In the genomic region with DNA sequence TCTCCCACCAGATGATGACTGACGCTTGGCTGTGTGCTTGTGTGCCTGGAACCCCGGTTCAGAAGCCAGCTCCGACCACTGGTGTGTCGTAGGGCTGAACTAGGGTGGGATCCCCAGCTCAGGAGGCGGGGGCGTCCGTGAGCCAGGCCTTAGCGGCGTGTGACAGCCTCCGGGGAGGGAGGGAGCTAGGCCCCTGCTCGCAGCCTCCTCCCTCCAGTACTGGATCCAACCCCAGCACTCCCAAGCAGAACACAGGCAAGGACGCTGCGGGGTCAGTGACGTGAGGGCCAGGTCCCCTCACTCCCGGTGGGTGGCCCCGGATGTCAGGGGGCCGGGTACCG, we compare ENCODE assay signal across 8 cellular contexts. TPM values are rescaled to one million over a fixed set of nuclear protein-coding genes. Genes with fewer than 3 reads are reported as not detected.
DNase-seq lines count a peak whose midpoint lies in the region; ATAC-seq and TF ChIP-seq lines count a peak whose summit lies in the region.

No MANE protein-coding gene starts in this region.

- H3K27me3 ChIP-seq in Loucy (ENCODE audit: insufficient read depth, low read length, poor library complexity, severe bottlenecking) (no peaks in the 10 kb centered on the region), layer of hippocampus (ENCODE audit: control insufficient read depth, insufficient read depth, low read length) (no peaks in the 10 kb centered on the region), subcutaneous abdominal adipose tissue (ENCODE audit: control insufficient read depth in 5 of 5, insufficient read depth in 4 of 5, low read length in 5 of 5) (no peaks in the 10 kb centered on the region)

- no TSS peak for BruUV-seq in MCF 10A (replicated peaks; lab: Mats Ljungman, UMichigan)

- no peaks in the 10 kb centered on the region for H3K9me2 ChIP-seq in Loucy (replicated peaks; ENCODE audit: low read depth, low read length)

- peak overlapping the region; percentile 88 for H3K4me3 Mint-ChIP-seq in MCF 10A (ENCODE audit: unreplicated experiment)

- H3K4me1 Mint-ChIP-seq in MCF 10A (ENCODE audit: insufficient read depth, unreplicated experiment) = peaks cover 4% of the 10 kb centered on the region

- H3K9me3 Mint-ChIP-seq in MCF 10A (ENCODE audit: unreplicated experiment) = no peaks in the 10 kb centered on the region

- H3K9ac ChIP-seq in Loucy (ENCODE audit: low read depth, low read length, poor library complexity, severe bottlenecking) (peak overlapping the region; percentile 73), subcutaneous abdominal adipose tissue (ENCODE audit: low read length in 5 of 5) (peak overlapping the region; percentile 25 to 86 (median 62))

- H4K20me1 ChIP-seq in Loucy (ENCODE audit: insufficient read depth, low read length, poor library complexity, severe bottlenecking) = no peaks in the 10 kb centered on the region

- H3K36me3 ChIP-seq in Loucy (ENCODE audit: insufficient read depth, low read length) (no peaks in the 10 kb centered on the region), subcutaneous abdominal adipose tissue (ENCODE audit: control insufficient read depth in 5 of 5, insufficient read depth in 5 of 5, low read length in 5 of 5) (peaks cover 0 to 10% (median 10%) of the 10 kb centered on the region in 5 donors)

- peak overlapping the region; percentile 78 for H3K4me2 ChIP-seq in Loucy (ENCODE audit: low read depth, low read length, poor library complexity, severe bottlenecking)

- CTCF ChIA-PET in AG04449 (lab: Yijun Ruan, JAX) (interaction anchor here (0.8 to 3.4 kb wide), 14 partner anchors 8 to 108 kb away, joined by 3 to 17 read pairs (median 5); partner anchors contain the start of gene POLR3H), MCF 10A (lab: Yijun Ruan, JAX) (interaction anchor here (0.9 kb wide), 1 partner anchor 9 kb away, joined by 4 read pairs; no protein-coding TSS in a partner anchor)

- H3F3A ChIP-seq in Loucy (ENCODE audit: low read depth) = no peaks in the 10 kb centered on the region

- no peak for DNase-seq in AG04449 (ENCODE audit: low read depth, low spot score)
- DNase-seq in MCF 10A (ENCODE audit: unreplicated experiment) = no peak
- no peak for DNase-seq in GM19240 (ENCODE audit: insufficient read length, low spot score)
- DNase-seq in NOMO-1 (lab: John Stamatoyannopoulos, UW; ENCODE audit: unreplicated experiment in 2 of 2) = no peak

- H3K4me3 ChIP-seq in AG04449 (ENCODE audit: low read depth, low read length) = peak overlapping the region; percentile 97
- H3K4me3 ChIP-seq in Loucy (ENCODE audit: low read length, poor library complexity, severe bottlenecking) = peak overlapping the region; percentile 84
- H3K4me3 ChIP-seq in subcutaneous abdominal adipose tissue (ENCODE audit: low read depth in 1 of 5, low read length in 5 of 5) = peak overlapping the region; percentile 84 to 98 (median 91)

- H3K27ac ChIP-seq in layer of hippocampus (ENCODE audit: low read depth, low read length) = peak overlapping the region; percentile 39
- H3K27ac ChIP-seq in subcutaneous abdominal adipose tissue (ENCODE audit: low read depth, low read length) = peak overlapping the region; percentile 50

- intact Hi-C loops in MCF 10A (cut with micrococcal nuclease) = no loop called here

- no peaks in the 10 kb centered on the region for H3K27me3 Mint-ChIP-seq in MCF 10A (ENCODE audit: insufficient read depth, unreplicated experiment)

- POLR2A ChIA-PET in AG04449 (lab: Yijun Ruan, JAX) = interaction anchor here (0.8 to 2.2 kb wide), 11 partner anchors 9 to 45 kb away, joined by 3 to 17 read pairs (median 7); partner anchors contain the start of genes CSDC2, POLR3H and XRCC6
- POLR2A ChIA-PET in MCF 10A (lab: Yijun Ruan, JAX) = interaction anchor here (0.6 to 3.4 kb wide), 27 partner anchors 10 to 638 kb away, joined by 3 to 60 read pairs (median 4); partner anchors contain the start of genes ACO2, DESI1, PHF5A and POLR3H

- H3K36me3 Mint-ChIP-seq in MCF 10A (ENCODE audit: insufficient read depth, unreplicated experiment) = peaks cover 19% of the 10 kb centered on the region

- H3K9me3 ChIP-seq in Loucy (ENCODE audit: insufficient read depth, low read depth, low read length) (no peaks in the 10 kb centered on the region), subcutaneous abdominal adipose tissue (ENCODE audit: control insufficient read depth in 5 of 5, low read length in 5 of 5) (no peaks in the 10 kb centered on the region)

- peak overlapping the region; percentile 86 for H3K27ac Mint-ChIP-seq in MCF 10A (ENCODE audit: low read depth, unreplicated experiment)

- TF ChIP-seq CTCF in AG04449 (IDR thresholded peaks at IDR 0.05; ENCODE audit: insufficient read depth, low read length, missing control alignments) (no peak), Loucy (conservative IDR thresholded peaks at IDR 0.05; ENCODE audit: low read length) (no peak), MCF 10A (IDR thresholded peaks at IDR 0.05; ENCODE audit: unreplicated experiment) (no peak)

- ATAC-seq in GM18867 (IDR thresholded peaks at IDR 0.05; ENCODE audit: unreplicated experiment) = peak; percentile 19

- H3K4me1 ChIP-seq in Loucy (ENCODE audit: insufficient read depth, low read length, poor library complexity, severe bottlenecking) (peaks cover 11% of the 10 kb centered on the region), subcutaneous abdominal adipose tissue (ENCODE audit: control insufficient read depth in 5 of 5, insufficient read depth in 5 of 5, low read length in 5 of 5) (peaks cover 5 to 30% (median 24%) of the 10 kb centered on the region in 5 donors)

- H3K79me2 ChIP-seq in Loucy (ENCODE audit: insufficient read depth, low read length) = no peaks in the 10 kb centered on the region; the same call in 1 of the 2 replicates

- H2AFZ ChIP-seq in Loucy (ENCODE audit: low read length) = peak overlapping the region; percentile 98

RNA-seq across cellular contexts. Expression of gene PMM1, which starts 0.4 kb away (rescaled TPM):
- 29.9 and 30.9 TPM in 2 replicates for total RNA-seq in MCF 10A (2022)

RNA-seq across cellular contexts. Expression of gene CSDC2, which starts 28.4 kb away (rescaled TPM):
- total RNA-seq in MCF 10A (2022) = not detected in 2 replicates

RNA-seq across cellular contexts. Expression of gene DESI1, which starts 31.6 kb away (rescaled TPM):
- total RNA-seq in MCF 10A (2022) = 59.6 and 67.2 TPM in 2 replicates

RNA-seq across cellular contexts. Expression of gene XRCC6, which starts 31.9 kb away (rescaled TPM):
- 173 and 203 TPM in 2 replicates for total RNA-seq in MCF 10A (2022)

RNA-seq across cellular contexts. Expression of gene POLR3H, which starts 45.0 kb away (rescaled TPM):
- total RNA-seq in MCF 10A (2022) = 26.3 and 35.5 TPM in 2 replicates
